ENCODE assay signal across 23 cellular contexts in the genomic region with DNA sequence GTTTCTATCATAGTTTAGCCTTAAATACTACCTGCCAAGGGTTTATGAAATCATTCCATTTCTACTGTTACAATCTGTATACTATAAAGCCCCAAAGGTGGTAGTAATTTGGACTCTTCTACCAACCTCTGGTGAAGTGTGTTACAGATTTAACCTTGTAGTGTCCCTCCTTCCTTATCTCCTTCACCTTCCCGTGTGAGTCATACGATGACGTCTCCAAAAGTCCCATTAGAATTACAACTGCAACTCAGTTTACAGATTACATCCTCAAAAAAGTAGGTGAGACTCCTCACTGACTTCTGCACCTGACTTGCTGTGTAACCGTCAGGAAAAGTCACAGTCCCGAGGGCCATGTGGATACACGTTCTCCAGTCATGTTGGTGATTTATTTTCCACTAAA.
DNase-seq lines count a peak whose midpoint lies in the region; ATAC-seq and TF ChIP-seq lines count a peak whose summit lies in the region.
"Had no signal": no experiment of that assay in that cellular context is flagged by ENCODE, and none has a peak within 500 bp of the region (broad histone marks: within the 10 kb centered on the region; RNA-seq: fewer than 3 reads in every experiment).

No MANE protein-coding gene starts in this region.

- no peaks in the 10 kb centered on the region for H3K36me3 Mint-ChIP-seq in CD14-positive monocyte
- H3K36me3 Mint-ChIP-seq: CD4-positive, alpha-beta memory T cell had no signal

- peak; percentile 43 for ATAC-seq in foreskin keratinocyte
- ATAC-seq: Right ventricle myocardium inferior had no signal

- no peak overlapping the region for H3K27ac Mint-ChIP-seq in CD14-positive monocyte
- H3K27ac Mint-ChIP-seq: CD4-positive, alpha-beta memory T cell; IgD-negative memory B cell had no signal

- no peaks in the 10 kb centered on the region for H3K9me3 ChIP-seq in HEK293 (ENCODE audit: control insufficient read depth, insufficient read depth, low read depth, low read length)
- H3K9me3 ChIP-seq: BLaER1, Caco-2, HAP-1, SJSA1 had no signal

- DNase-seq in OCI-M1 (lab: John Stamatoyannopoulos, UW) (peak; percentile 17), foreskin keratinocyte (peak in 1 of 2 donors; percentile 2), inferior parietal cortex (ENCODE audit: extremely low spot score) (no peak), NCI-H2171 (lab: John Stamatoyannopoulos, UW) (no peak), CD14-positive monocyte (ENCODE audit: low spot score) (no peak), islet precursor cell (no peak)
- DNase-seq: ACHN; Caco-2; CD4-positive, alpha-beta memory T cell; DMS153; GM23248; Karpas-422; NCI-H1048; NCI-H1417 treated with DMSO at 0.1 percent for 48 hours; NCI-H187; NCI-H446 treated with DMSO at 0.1 percent for 48 hours; NCI-H526 treated with DMSO at 0.1 percent for 48 hours had no signal

- TF ChIP-seq CTCF in HEK293 (tag by site-specific recombination; IDR thresholded peaks at IDR 0.05) (no peak), foreskin keratinocyte (conservative IDR thresholded peaks at IDR 0.05) (no peak), CD14-positive monocyte (IDR thresholded peaks at IDR 0.05) (no peak)

- no peak overlapping the region for H3K27ac ChIP-seq in HEK293 (ENCODE audit: extremely low read depth, low read depth, low read length)
- H3K27ac ChIP-seq in foreskin keratinocyte = no peak overlapping the region
- H3K27ac ChIP-seq: BLaER1, GM23248, SJSA1 had no signal

- H3K9me3 Mint-ChIP-seq in CD14-positive monocyte = no peaks in the 10 kb centered on the region
- H3K9me3 Mint-ChIP-seq: CD4-positive, alpha-beta memory T cell had no signal

- POLR2A ChIA-PET in HEK293 (lab: Yijun Ruan, JAX) = no interaction called here

- no peak overlapping the region for H3K4me3 ChIP-seq in HEK293 (ENCODE audit: low read depth, low read length)
- H3K4me3 ChIP-seq: BLaER1, GM23248, HAP-1, SJSA1 had no signal

- no peaks in the 10 kb centered on the region for H3K27me3 Mint-ChIP-seq in CD14-positive monocyte (ENCODE audit: low read depth in 3 of 3)

- no peaks in the 10 kb centered on the region for H3K36me3 ChIP-seq in HEK293 (ENCODE audit: control insufficient read depth in 2 of 2, insufficient read depth in 1 of 2, low read length in 2 of 2)
- H3K36me3 ChIP-seq: BLaER1, HAP-1, SJSA1 had no signal

- H3K4me1 Mint-ChIP-seq in CD14-positive monocyte = no peaks in the 10 kb centered on the region
- H3K4me1 Mint-ChIP-seq: CD4-positive, alpha-beta memory T cell; IgD-negative memory B cell had no signal

- CTCF ChIA-PET in HEK293 (lab: Yijun Ruan, JAX) = no interaction called here

- no peak overlapping the region for H3K4me3 Mint-ChIP-seq in CD14-positive monocyte
- H3K4me3 Mint-ChIP-seq: CD4-positive, alpha-beta memory T cell; IgD-negative memory B cell had no signal

- H3K27me3 ChIP-seq in foreskin keratinocyte = no peaks in the 10 kb centered on the region
- H3K27me3 ChIP-seq: BLaER1, SJSA1 had no signal

- intact Hi-C loops in CD14-positive monocyte (cut with micrococcal nuclease) = no loop called here

- H3K4me1 ChIP-seq in HEK293 (ENCODE audit: control insufficient read depth, insufficient read depth, low read length) (no peaks in the 10 kb centered on the region; the same call in 1 of the 2 replicates), foreskin keratinocyte (no peaks in the 10 kb centered on the region)
- H3K4me1 ChIP-seq: BLaER1, Caco-2, HAP-1, SJSA1 had no signal

TF ChIP-seq in HEK293, 187 proteins besides CTCF, POLR2A, EP300 and RAD21 (continues in another document):
- TF ChIP-seq ZNF600 (tag by site-specific recombination; IDR thresholded peaks at IDR 0.05) = 0 out of 2 replicates have a peak, but pooled peaks have one; percentile 13
- peak; percentile 62 for TF ChIP-seq ZNF366 (tag by site-specific recombination; conservative IDR thresholded peaks at IDR 0.05)
- TF ChIP-seq, protein P1, sequence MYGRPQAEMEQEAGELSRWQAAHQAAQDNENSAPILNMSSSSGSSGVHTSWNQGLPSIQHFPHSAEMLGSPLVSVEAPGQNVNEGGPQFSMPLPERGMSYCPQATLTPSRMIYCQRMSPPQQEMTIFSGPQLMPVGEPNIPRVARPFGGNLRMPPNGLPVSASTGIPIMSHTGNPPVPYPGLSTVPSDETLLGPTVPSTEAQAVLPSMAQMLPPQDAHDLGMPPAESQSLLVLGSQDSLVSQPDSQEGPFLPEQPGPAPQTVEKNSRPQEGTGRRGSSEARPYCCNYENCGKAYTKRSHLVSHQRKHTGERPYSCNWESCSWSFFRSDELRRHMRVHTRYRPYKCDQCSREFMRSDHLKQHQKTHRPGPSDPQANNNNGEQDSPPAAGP (tag by site-specific recombination; IDR thresholded peaks at IDR 0.05) = peak; percentile 80
- TF ChIP-seq, protein P2, sequence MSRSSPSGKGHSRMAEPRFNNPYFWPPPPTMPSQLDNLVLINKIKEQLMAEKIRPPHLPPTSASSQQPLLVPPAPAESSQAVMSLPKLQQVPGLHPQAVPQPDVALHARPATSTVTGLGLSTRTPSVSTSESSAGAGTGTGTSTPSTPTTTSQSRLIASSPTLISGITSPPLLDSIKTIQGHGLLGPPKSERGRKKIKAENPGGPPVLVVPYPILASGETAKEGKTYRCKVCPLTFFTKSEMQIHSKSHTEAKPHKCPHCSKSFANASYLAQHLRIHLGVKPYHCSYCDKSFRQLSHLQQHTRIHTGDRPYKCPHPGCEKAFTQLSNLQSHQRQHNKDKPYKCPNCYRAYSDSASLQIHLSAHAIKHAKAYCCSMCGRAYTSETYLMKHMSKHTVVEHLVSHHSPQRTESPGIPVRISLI (tag by site-specific recombination; IDR thresholded peaks at IDR 0.05) = peak; percentile 67
- peak; percentile 47; the same call in 1 of the 2 replicates for TF ChIP-seq KLF8 (tag by site-specific recombination; IDR thresholded peaks at IDR 0.05)
- no peak for TF ChIP-seq ZBTB21 (tag by site-specific recombination; IDR thresholded peaks at IDR 0.05)
- TF ChIP-seq ZNF830 (tag by site-specific recombination; IDR thresholded peaks at IDR 0.05; ENCODE audit: low read depth) = no peak
- TF ChIP-seq, protein P3, sequence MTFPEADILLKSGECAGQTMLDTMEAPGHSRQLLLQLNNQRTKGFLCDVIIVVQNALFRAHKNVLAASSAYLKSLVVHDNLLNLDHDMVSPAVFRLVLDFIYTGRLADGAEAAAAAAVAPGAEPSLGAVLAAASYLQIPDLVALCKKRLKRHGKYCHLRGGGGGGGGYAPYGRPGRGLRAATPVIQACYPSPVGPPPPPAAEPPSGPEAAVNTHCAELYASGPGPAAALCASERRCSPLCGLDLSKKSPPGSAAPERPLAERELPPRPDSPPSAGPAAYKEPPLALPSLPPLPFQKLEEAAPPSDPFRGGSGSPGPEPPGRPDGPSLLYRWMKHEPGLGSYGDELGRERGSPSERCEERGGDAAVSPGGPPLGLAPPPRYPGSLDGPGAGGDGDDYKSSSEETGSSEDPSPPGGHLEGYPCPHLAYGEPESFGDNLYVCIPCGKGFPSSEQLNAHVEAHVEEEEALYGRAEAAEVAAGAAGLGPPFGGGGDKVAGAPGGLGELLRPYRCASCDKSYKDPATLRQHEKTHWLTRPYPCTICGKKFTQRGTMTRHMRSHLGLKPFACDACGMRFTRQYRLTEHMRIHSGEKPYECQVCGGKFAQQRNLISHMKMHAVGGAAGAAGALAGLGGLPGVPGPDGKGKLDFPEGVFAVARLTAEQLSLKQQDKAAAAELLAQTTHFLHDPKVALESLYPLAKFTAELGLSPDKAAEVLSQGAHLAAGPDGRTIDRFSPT (tag by site-specific recombination; IDR thresholded peaks at IDR 0.05) = peak; percentile 60; the same call in 1 of the 2 replicates
- no peak for TF ChIP-seq ZEB2 (tag by site-specific recombination; IDR thresholded peaks at IDR 0.05)
- no peak for TF ChIP-seq ZNF596 (tag by site-specific recombination; IDR thresholded peaks at IDR 0.05)
- TF ChIP-seq, protein P4, sequence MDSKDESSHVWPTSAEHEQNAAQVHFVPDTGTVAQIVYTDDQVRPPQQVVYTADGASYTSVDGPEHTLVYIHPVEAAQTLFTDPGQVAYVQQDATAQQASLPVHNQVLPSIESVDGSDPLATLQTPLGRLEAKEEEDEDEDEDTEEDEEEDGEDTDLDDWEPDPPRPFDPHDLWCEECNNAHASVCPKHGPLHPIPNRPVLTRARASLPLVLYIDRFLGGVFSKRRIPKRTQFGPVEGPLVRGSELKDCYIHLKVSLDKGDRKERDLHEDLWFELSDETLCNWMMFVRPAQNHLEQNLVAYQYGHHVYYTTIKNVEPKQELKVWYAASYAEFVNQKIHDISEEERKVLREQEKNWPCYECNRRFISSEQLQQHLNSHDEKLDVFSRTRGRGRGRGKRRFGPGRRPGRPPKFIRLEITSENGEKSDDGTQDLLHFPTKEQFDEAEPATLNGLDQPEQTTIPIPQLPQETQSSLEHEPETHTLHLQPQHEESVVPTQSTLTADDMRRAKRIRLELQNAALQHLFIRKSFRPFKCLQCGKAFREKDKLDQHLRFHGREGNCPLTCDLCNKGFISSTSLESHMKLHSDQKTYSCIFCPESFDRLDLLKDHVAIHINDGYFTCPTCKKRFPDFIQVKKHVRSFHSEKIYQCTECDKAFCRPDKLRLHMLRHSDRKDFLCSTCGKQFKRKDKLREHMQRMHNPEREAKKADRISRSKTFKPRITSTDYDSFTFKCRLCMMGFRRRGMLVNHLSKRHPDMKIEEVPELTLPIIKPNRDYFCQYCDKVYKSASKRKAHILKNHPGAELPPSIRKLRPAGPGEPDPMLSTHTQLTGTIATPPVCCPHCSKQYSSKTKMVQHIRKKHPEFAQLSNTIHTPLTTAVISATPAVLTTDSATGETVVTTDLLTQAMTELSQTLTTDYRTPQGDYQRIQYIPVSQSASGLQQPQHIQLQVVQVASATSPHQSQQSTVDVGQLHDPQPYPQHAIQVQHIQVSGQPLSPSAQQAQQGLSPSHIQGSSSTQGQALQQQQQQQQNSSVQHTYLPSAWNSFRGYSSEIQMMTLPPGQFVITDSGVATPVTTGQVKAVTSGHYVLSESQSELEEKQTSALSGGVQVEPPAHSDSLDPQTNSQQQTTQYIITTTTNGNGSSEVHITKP (tag by site-specific recombination; IDR thresholded peaks at IDR 0.05) = peak; percentile 55
- TF ChIP-seq SP7 (tag by site-specific recombination; IDR thresholded peaks at IDR 0.05) = 0 out of 2 replicates have a peak, but pooled peaks have one; percentile 19
- TF ChIP-seq MEIS1 (CRISPR knock-in tag; IDR thresholded peaks at IDR 0.05; ENCODE audit: borderline replicate concordance) = no peak
- TF ChIP-seq, protein P5, sequence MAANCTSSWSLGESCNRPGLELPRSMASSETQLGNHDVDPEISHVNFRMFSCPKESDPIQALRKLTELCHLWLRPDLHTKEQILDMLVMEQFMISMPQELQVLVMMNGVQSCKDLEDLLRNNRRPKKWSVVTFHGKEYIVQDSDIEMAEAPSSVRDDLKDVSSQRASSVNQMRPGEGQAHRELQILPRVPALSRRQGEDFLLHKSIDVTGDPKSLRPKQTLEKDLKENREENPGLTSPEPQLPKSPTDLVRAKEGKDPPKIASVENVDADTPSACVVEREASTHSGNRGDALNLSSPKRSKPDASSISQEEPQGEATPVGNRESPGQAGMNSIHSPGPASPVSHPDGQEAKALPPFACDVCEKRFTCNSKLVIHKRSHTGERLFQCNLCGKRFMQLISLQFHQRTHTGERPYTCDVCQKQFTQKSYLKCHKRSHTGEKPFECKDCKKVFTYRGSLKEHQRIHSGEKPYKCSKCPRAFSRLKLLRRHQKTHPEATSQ (tag by site-specific recombination; IDR thresholded peaks at IDR 0.05) = no peak
